Comparison of ENCODE assay signal across 13 cellular contexts in the genomic region with DNA sequence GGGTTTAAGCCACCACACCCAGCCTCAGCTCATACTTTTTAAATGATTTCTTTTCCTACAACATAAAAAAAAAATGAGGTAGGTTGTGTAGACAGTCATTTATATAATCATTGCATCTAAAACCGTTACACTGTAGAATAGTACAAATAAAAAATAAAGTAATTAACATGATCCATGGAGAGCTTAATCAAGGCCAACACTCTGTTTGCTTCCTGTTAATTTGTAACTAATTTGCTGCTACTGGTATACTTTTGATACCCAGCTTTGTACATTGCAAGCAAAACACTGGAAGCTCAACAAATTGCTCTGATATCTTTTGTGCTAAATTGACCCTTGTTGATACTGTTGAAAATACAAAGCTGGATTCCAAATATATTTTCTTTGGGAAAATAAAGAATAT. TPM values are rescaled to one million over a fixed set of nuclear protein-coding genes. Genes with fewer than 3 reads are reported as not detected.
DNase-seq lines count a peak whose midpoint lies in the region; ATAC-seq, FAIRE-seq and TF ChIP-seq lines count a peak whose summit lies in the region.
"Had no signal": no experiment of that assay in that cellular context is flagged by ENCODE, and none has a peak within 500 bp of the region (broad histone marks: within the 10 kb centered on the region; RNA-seq: fewer than 3 reads in every experiment).

No MANE protein-coding gene starts in this region.

- H3K4me3 ChIP-seq in right lobe of liver (no peak overlapping the region), HepG2 (replicated peaks in 1 of 3; ENCODE audit: insufficient read depth in 1 of 3, low read depth in 2 of 3, low read length in 3 of 3) (no peak overlapping the region), pancreas (no peak overlapping the region)
- H3K4me3 ChIP-seq: BLaER1 treated with 17β-estradiol and CSF1 and Interleukin-3, amounts not matched to agents 10 nM and 100 nM had no signal

- no peak for TF ChIP-seq POLR2A in right lobe of liver (IDR thresholded peaks at IDR 0.05)
- no peak for TF ChIP-seq POLR2A in HepG2 (IDR thresholded peaks at IDR 0.05; ENCODE audit: insufficient read depth in 1 of 2, low read depth in 2 of 2, low read length in 2 of 2)
- no peak for TF ChIP-seq POLR2A in erythroblast (IDR thresholded peaks at IDR 0.05; ENCODE audit: low read length)

- TF ChIP-seq EP300 in HepG2 (IDR thresholded peaks at IDR 0.05; ENCODE audit: low read depth in 2 of 2, low read length in 2 of 2) = no peak
- TF ChIP-seq EP300 in HepG2 (CRISPR knock-in tag; IDR thresholded peaks at IDR 0.05; ENCODE audit: borderline replicate concordance) = no peak

- CTCF ChIA-PET in HepG2 (lab: Yijun Ruan, JAX; ENCODE audit: low intra/inter-chr PET ratio, low total read pairs) = no interaction called here

- TF ChIP-seq CTCF in right lobe of liver (IDR thresholded peaks at IDR 0.05) (no peak), HepG2 (CRISPR knock-in tag; IDR thresholded peaks at IDR 0.05) (no peak), pancreas (IDR thresholded peaks at IDR 0.05) (no peak), foreskin keratinocyte (conservative IDR thresholded peaks at IDR 0.05) (no peak)

- no peaks in the 10 kb centered on the region for H3K79me2 ChIP-seq in HepG2 (ENCODE audit: insufficient read depth, low read length)

- no peaks in the 10 kb centered on the region for H3K27me3 ChIP-seq in right lobe of liver
- peaks cover 0 to 4% of the 10 kb centered on the region in 2 experiments; a peak in 2 of 5 replicates for H3K27me3 ChIP-seq in HepG2 (ENCODE audit: control insufficient read depth in 1 of 2, insufficient read depth in 2 of 2, low read length in 2 of 2)
- no peaks in the 10 kb centered on the region for H3K27me3 ChIP-seq in pancreas
- no peaks in the 10 kb centered on the region for H3K27me3 ChIP-seq in foreskin keratinocyte

- no peak for TF ChIP-seq RAD21 in HepG2 (CRISPR knock-in tag; IDR thresholded peaks at IDR 0.05)

- intact Hi-C loops in right lobe of liver (cut with DNase I) (no loop called here), HepG2 (cut with micrococcal nuclease; ENCODE audit: unreplicated experiment) (no loop called here), left colon (cut with DNase I, micrococcal nuclease) (no loop called here), pancreas (cut with DNase I) (no loop called here)

- ATAC-seq in right lobe of liver = peak; percentile 34 to 84 (median 52)
- ATAC-seq in HepG2 = no peak
- peak; percentile 86 for ATAC-seq in left colon
- ATAC-seq in pancreas = peak; percentile 75 to 88 (median 86)
- no peak for ATAC-seq in foreskin keratinocyte

- no peak overlapping the region for H3K9ac ChIP-seq in HepG2 (ENCODE audit: insufficient read depth, low read depth, low read length)
- H3K9ac ChIP-seq: BLaER1 treated with 17β-estradiol and CSF1 and Interleukin-3, amounts not matched to agents 10 nM and 100 nM had no signal

- POLR2A ChIA-PET in HepG2 (lab: Yijun Ruan, JAX) = no interaction called here

- H3K4me2 ChIP-seq in HepG2 (ENCODE audit: low read depth, low read length) = no peak overlapping the region
- H3K4me2 ChIP-seq: BLaER1 treated with 17β-estradiol and CSF1 and Interleukin-3, amounts not matched to agents 10 nM and 100 nM had no signal

- H3K4me1 ChIP-seq in right lobe of liver = peaks cover 0 to 9% (median 4%) of the 10 kb centered on the region in 4 donors
- no peaks in the 10 kb centered on the region for H3K4me1 ChIP-seq in HepG2 (ENCODE audit: insufficient read depth, low read length)
- peaks cover 7 to 16% (median 10%) of the 10 kb centered on the region in 3 donors for H3K4me1 ChIP-seq in pancreas
- peaks cover 6% of the 10 kb centered on the region for H3K4me1 ChIP-seq in foreskin keratinocyte
- H3K4me1 ChIP-seq: BLaER1 treated with 17β-estradiol and CSF1 and Interleukin-3, amounts not matched to agents 10 nM and 100 nM had no signal

- WGBS in right lobe of liver (ENCODE audit: insufficient coverage, low coverage, low lambda C conversion rate, missing lambda C conversion rate) = 20% methylated on average over 1 of the region's 1 CpG
- 0% methylated on average over 1 of the region's 1 CpG for WGBS in HepG2 (ENCODE audit: low lambda C conversion rate)
- 9 to 13% methylated on average over 1 of the region's 1 CpG for WGBS in pancreas, 2 donors

- H3K36me3 ChIP-seq in right lobe of liver (no peaks in the 10 kb centered on the region), HepG2 (replicated peaks in 1 of 2; ENCODE audit: control insufficient read depth in 1 of 2, insufficient read depth in 2 of 2, low read length in 2 of 2) (no peaks in the 10 kb centered on the region), pancreas (no peaks in the 10 kb centered on the region)
- H3K36me3 ChIP-seq: BLaER1 treated with 17β-estradiol and CSF1 and Interleukin-3, amounts not matched to agents 10 nM and 100 nM had no signal

- H2AFZ ChIP-seq in HepG2 (ENCODE audit: low read length) = no peak overlapping the region

- H3K9me3 ChIP-seq in right lobe of liver (no peaks in the 10 kb centered on the region), HepG2 (ENCODE audit: low read length) (no peaks in the 10 kb centered on the region), pancreas (no peaks in the 10 kb centered on the region)
- H3K9me3 ChIP-seq: BLaER1 treated with 17β-estradiol and CSF1 and Interleukin-3, amounts not matched to agents 10 nM and 100 nM had no signal

- H4K20me1 ChIP-seq in HepG2 (ENCODE audit: insufficient read depth, low read length) = no peaks in the 10 kb centered on the region
- H4K20me1 ChIP-seq: BLaER1 treated with 17β-estradiol and CSF1 and Interleukin-3, amounts not matched to agents 10 nM and 100 nM had no signal

- no TSS peak for BruUV-seq in HepG2 (replicated peaks; lab: Mats Ljungman, UMichigan)

- H3K27ac ChIP-seq in right lobe of liver (no peak overlapping the region), HepG2 (ENCODE audit: extremely low read length, insufficient read depth, low read length) (no peak overlapping the region), pancreas (peak overlapping the region in 1 of 4 donors; percentile 51), foreskin keratinocyte (no peak overlapping the region)
- H3K27ac ChIP-seq: 22Rv1; BLaER1 treated with 17β-estradiol and CSF1 and Interleukin-3, amounts not matched to agents 10 nM and 100 nM had no signal

- DNase-seq in right lobe of liver (no peak), HepG2 (ENCODE audit: low spot score) (no peak), left colon (no peak), pancreas (no peak), erythroblast (lab: John Stamatoyannopoulos, UW) (no peak), foreskin keratinocyte (no peak)
- DNase-seq in stimulated activated CD4-positive, alpha-beta T cell treated with anti-CD3 and anti-CD28 coated beads, Interleukin-4, amount 100 ng/mL, for 4 hours = no peak
- DNase-seq: ACHN; CD4-positive, CD25-positive, alpha-beta regulatory T cell; DMS 273 treated with DMSO at 0.1 percent for 48 hours had no signal

- FAIRE-seq in HepG2 (lab: Jason Lieb, UNC) (no peak), pancreas (lab: Jason Lieb, UNC) (no peak)
- FAIRE-seq: H54 had no signal

- in situ Hi-C loops in HepG2 (cut with HindIII; ENCODE audit: extremely low pct_ligation_motif_present, low pct_unique_long_range_greater_than_20kb) = no loop called here

TF ChIP-seq in HepG2, 621 proteins besides CTCF, POLR2A, EP300 and RAD21 (continues in another document):
- TF ChIP-seq, protein P1, sequence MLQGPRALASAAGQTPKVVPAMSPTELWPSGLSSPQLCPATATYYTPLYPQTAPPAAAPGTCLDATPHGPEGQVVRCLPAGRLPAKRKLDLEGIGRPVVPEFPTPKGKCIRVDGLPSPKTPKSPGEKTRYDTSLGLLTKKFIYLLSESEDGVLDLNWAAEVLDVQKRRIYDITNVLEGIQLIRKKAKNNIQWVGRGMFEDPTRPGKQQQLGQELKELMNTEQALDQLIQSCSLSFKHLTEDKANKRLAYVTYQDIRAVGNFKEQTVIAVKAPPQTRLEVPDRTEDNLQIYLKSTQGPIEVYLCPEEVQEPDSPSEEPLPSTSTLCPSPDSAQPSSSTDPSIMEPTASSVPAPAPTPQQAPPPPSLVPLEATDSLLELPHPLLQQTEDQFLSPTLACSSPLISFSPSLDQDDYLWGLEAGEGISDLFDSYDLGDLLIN (CRISPR knock-in tag; IDR thresholded peaks at IDR 0.05; ENCODE audit: borderline replicate concordance) = no peak

RNA-seq across cellular contexts. Expression of gene KCTD1, which starts 20.2 kb away (rescaled TPM):
- 1 to 10 TPM; 2.9 to 6.8 (median 4.8) TPM for total RNA-seq in right lobe of liver
- total RNA-seq in HepG2 (2016; rRNA removed; fragmentation: Illumina TruSeq; extraction: Trizol) = 4.5 and 6.8 TPM in 2 replicates
- total RNA-seq in HepG2 (2016; cell fraction: cytosol; rRNA removed; fragmentation: Illumina TruSeq; extraction: Trizol; ENCODE audit: low read depth) = 1.2 and 1.3 TPM in 2 replicates
- 4.7 and 5.9 TPM in 2 replicates for total RNA-seq in HepG2 (2016; cell fraction: insoluble cytoplasmic fraction; rRNA removed; fragmentation: Illumina TruSeq; extraction: Trizol)
- 3.6 TPM in 2 replicates for total RNA-seq in HepG2 (2016; cell fraction: membrane; rRNA removed; fragmentation: Illumina TruSeq; extraction: Trizol)
- total RNA-seq in HepG2 (2016; cell fraction: nucleus; rRNA removed; fragmentation: Illumina TruSeq; extraction: Trizol) = 5.6 and 7.3 TPM in 2 replicates
- 2.5 and 2.7 TPM in 2 replicates for polyA plus RNA-seq in HepG2 (2011; rRNA removed)
- polyA plus RNA-seq in HepG2 (2011; cell fraction: cytosol; rRNA removed) = 1.6 and 2.1 TPM in 2 replicates
- polyA plus RNA-seq in HepG2 (2011; cell fraction: nucleus; rRNA removed) = 5.0 and 6.6 TPM in 2 replicates
- polyA plus RNA-seq in HepG2 (2012) = 3.6 and 4.4 TPM in 2 replicates
- polyA plus RNA-seq in HepG2 (2016; cell fraction: cytosol; fragmentation: Illumina TruSeq; extraction: Trizol; ENCODE audit: low read depth) = 0.93 and 1.1 TPM in 2 replicates
- 4.7 and 7.0 TPM in 2 replicates for polyA plus RNA-seq in HepG2 (2016; cell fraction: insoluble cytoplasmic fraction; fragmentation: Illumina TruSeq; extraction: Trizol; ENCODE audit: low read depth)
- polyA plus RNA-seq in HepG2 (2016; cell fraction: membrane; fragmentation: Illumina TruSeq; extraction: Trizol; ENCODE audit: low read depth) = 2.7 and 2.9 TPM in 2 replicates
- polyA plus RNA-seq in HepG2 (2016; cell fraction: nucleus; fragmentation: Illumina TruSeq; extraction: Trizol; ENCODE audit: insufficient read depth, low read depth) = 5.4 and 5.7 TPM in 2 replicates
- polyA minus RNA-seq in HepG2 (2011; rRNA and poly(A)+ RNA removed; ENCODE audit: low replicate concordance) = 10.7 and 12.3 TPM in 2 replicates
- polyA minus RNA-seq in HepG2 (2011; cell fraction: cytosol; rRNA and poly(A)+ RNA removed) = 3.1 and 4.3 TPM in 2 replicates
- polyA minus RNA-seq in HepG2 (2011; cell fraction: nucleus; rRNA and poly(A)+ RNA removed) = 16.1 and 17.7 TPM in 2 replicates
- total RNA-seq in left colon = 10 to 100 TPM; 12.3 to 15.6 TPM
- 10 to 100 TPM in 1 of 6 donors, 1 to 10 TPM in 5; 6.8 to 16.8 (median 9.0) TPM for total RNA-seq in pancreas
- polyA plus RNA-seq in pancreas = 1 to 10 TPM; 4.3 to 6.4 TPM
- 46.6 and 50.5 TPM in 2 replicates for total RNA-seq in foreskin keratinocyte
- polyA plus RNA-seq in foreskin keratinocyte = 33.7 and 34.9 TPM in 2 replicates

Comparison
In these comparisons a context has a peak if more than half of its experiments do, and no peak if none do; other contexts are left out.
1. ATAC-seq: peak in right lobe of liver (4 of 4), left colon (single experiment) and pancreas (4 of 4); none in HepG2 (single experiment) and foreskin keratinocyte (single experiment).